Comparison of ENCODE assay signal across 10 cellular contexts in genomic region chr14:69667938-69668336, GRCh38. TPM values are rescaled to one million over a fixed set of nuclear protein-coding genes. Genes with fewer than 3 reads are reported as not detected.
DNase-seq lines count a peak whose midpoint lies in the region; ATAC-seq and TF ChIP-seq lines count a peak whose summit lies in the region.
"Had no signal": no experiment of that assay in that cellular context is flagged by ENCODE, and none has a peak within 500 bp of the region (broad histone marks: within the 10 kb centered on the region; RNA-seq: fewer than 3 reads in every experiment).

No MANE protein-coding gene starts in this region.

- CTCF ChIA-PET in activated naive CD4-positive, alpha-beta T cell treated with anti-CD3 and anti-CD28 coated beads, Interleukin-2, amount 10 ng/mL, durations not matched to agents 7 days and 5 days (lab: Charles Lee) = interaction anchor here (0.6 to 1.6 kb wide), 2 partner anchors 23 to 42 kb away, joined by 3 to 4 read pairs; no protein-coding TSS in a partner anchor

- no peaks in the 10 kb centered on the region for H3K27me3 Mint-ChIP-seq in activated naive CD4-positive, alpha-beta T cell treated with anti-CD3 and anti-CD28 coated beads, Interleukin-2, amount 10 ng/mL, durations not matched to agents 7 days and 5 days
- no peaks in the 10 kb centered on the region for H3K27me3 Mint-ChIP-seq in activated T-helper 1 cell treated with anti-CD3 and anti-CD28 coated beads, Interleukin-12 subunit alpha, Interleukin-12 subunit beta, Interleukin-2, Interleukin-4 antibody, amounts not matched to agents 30 ng/mL and 10 ng/mL and 1 ng/mL, durations not matched to agents 14 hours and 24 hours and 36 hours (ENCODE audit: insufficient read depth)
- no peaks in the 10 kb centered on the region for H3K27me3 Mint-ChIP-seq in type B pancreatic cell

- H3K27ac Mint-ChIP-seq in activated naive CD4-positive, alpha-beta T cell treated with anti-CD3 and anti-CD28 coated beads, Interleukin-2, amount 10 ng/mL, durations not matched to agents 7 days and 5 days = peak overlapping the region; percentile 74
- peak overlapping the region; percentile 82 for H3K27ac Mint-ChIP-seq in activated T-helper 1 cell treated with anti-CD3 and anti-CD28 coated beads, Interleukin-12 subunit alpha, Interleukin-12 subunit beta, Interleukin-2, Interleukin-4 antibody, amounts not matched to agents 30 ng/mL and 10 ng/mL and 1 ng/mL, durations not matched to agents 14 hours and 24 hours and 36 hours
- peak overlapping the region; percentile 9 for H3K27ac Mint-ChIP-seq in type B pancreatic cell

- no peak for TF ChIP-seq CTCF in type B pancreatic cell (conservative IDR thresholded peaks at IDR 0.05)

- ATAC-seq in HG02852 (IDR thresholded peaks at IDR 0.05; ENCODE audit: unreplicated experiment) = peak; percentile 46
- no peak for ATAC-seq in Right ventricle myocardium inferior

- no peak overlapping the region for H3K4me3 Mint-ChIP-seq in activated naive CD4-positive, alpha-beta T cell treated with anti-CD3 and anti-CD28 coated beads, Interleukin-2, amount 10 ng/mL, durations not matched to agents 7 days and 5 days
- H3K4me3 Mint-ChIP-seq in activated T-helper 1 cell treated with anti-CD3 and anti-CD28 coated beads, Interleukin-12 subunit alpha, Interleukin-12 subunit beta, Interleukin-2, Interleukin-4 antibody, amounts not matched to agents 30 ng/mL and 10 ng/mL and 1 ng/mL, durations not matched to agents 14 hours and 24 hours and 36 hours = peak overlapping the region; percentile 64
- H3K4me3 Mint-ChIP-seq in type B pancreatic cell = peak overlapping the region; percentile 1

- no peak for DNase-seq in activated naive CD4-positive, alpha-beta T cell treated with anti-CD3 and anti-CD28 coated beads, Interleukin-2, amount 10 ng/mL, durations not matched to agents 7 days and 5 days
- DNase-seq in activated naive CD4-positive, alpha-beta T cell treated with Interleukin-2 at 50 U/mL for 16 hours = no peak
- no peak for DNase-seq in activated T-helper 1 cell treated with anti-CD3 and anti-CD28 coated beads, Interleukin-12 subunit alpha, Interleukin-12 subunit beta, Interleukin-2, Interleukin-4 antibody, amounts not matched to agents 30 ng/mL and 10 ng/mL and 1 ng/mL, durations not matched to agents 14 hours and 24 hours and 36 hours (ENCODE audit: low spot score)
- no peak for DNase-seq in type B pancreatic cell (ENCODE audit: extremely low spot score, unreplicated experiment)
- DNase-seq in COR-L47 (lab: John Stamatoyannopoulos, UW) = no peak
- DNase-seq in OCI-M2 (lab: John Stamatoyannopoulos, UW; ENCODE audit: unreplicated experiment) = no peak
- DNase-seq in Right ventricle myocardium inferior (ENCODE audit: missing footprints) = no peak
- DNase-seq: esophagus squamous epithelium, NCI-H2171 had no signal

- H3K4me1 Mint-ChIP-seq in activated naive CD4-positive, alpha-beta T cell treated with anti-CD3 and anti-CD28 coated beads, Interleukin-2, amount 10 ng/mL, durations not matched to agents 7 days and 5 days = peaks cover 87% of the 10 kb centered on the region
- peaks cover 96% of the 10 kb centered on the region for H3K4me1 Mint-ChIP-seq in activated T-helper 1 cell treated with anti-CD3 and anti-CD28 coated beads, Interleukin-12 subunit alpha, Interleukin-12 subunit beta, Interleukin-2, Interleukin-4 antibody, amounts not matched to agents 30 ng/mL and 10 ng/mL and 1 ng/mL, durations not matched to agents 14 hours and 24 hours and 36 hours (ENCODE audit: low read depth)
- peaks cover 59% of the 10 kb centered on the region for H3K4me1 Mint-ChIP-seq in type B pancreatic cell (ENCODE audit: unreplicated experiment)

- intact Hi-C loops in activated T-helper 1 cell treated with anti-CD3 and anti-CD28 coated beads, Interleukin-12 subunit alpha, Interleukin-12 subunit beta, Interleukin-2, Interleukin-4 antibody, amounts not matched to agents 30 ng/mL and 10 ng/mL and 1 ng/mL, durations not matched to agents 14 hours and 24 hours and 36 hours (cut with micrococcal nuclease) = loop anchor here (1.0 kb wide), 1 partner anchor 8 kb away; no protein-coding TSS in a partner anchor
- intact Hi-C loops in Right ventricle myocardium inferior (cut with DNase I) = loop anchor here (5.0 to 10.0 kb wide), 2 partner anchors 47 to 56 kb away; partner anchors contain the start of gene SUSD6

- H3K36me3 Mint-ChIP-seq in activated naive CD4-positive, alpha-beta T cell treated with anti-CD3 and anti-CD28 coated beads, Interleukin-2, amount 10 ng/mL, durations not matched to agents 7 days and 5 days = peaks cover 61% of the 10 kb centered on the region
- H3K36me3 Mint-ChIP-seq in activated T-helper 1 cell treated with anti-CD3 and anti-CD28 coated beads, Interleukin-12 subunit alpha, Interleukin-12 subunit beta, Interleukin-2, Interleukin-4 antibody, amounts not matched to agents 30 ng/mL and 10 ng/mL and 1 ng/mL, durations not matched to agents 14 hours and 24 hours and 36 hours (ENCODE audit: low read depth) = peaks cover 57% of the 10 kb centered on the region
- H3K36me3 Mint-ChIP-seq in type B pancreatic cell = peaks cover 18% of the 10 kb centered on the region

- peaks cover 11% of the 10 kb centered on the region for H3K9me3 Mint-ChIP-seq in activated naive CD4-positive, alpha-beta T cell treated with anti-CD3 and anti-CD28 coated beads, Interleukin-2, amount 10 ng/mL, durations not matched to agents 7 days and 5 days
- peaks cover 4% of the 10 kb centered on the region for H3K9me3 Mint-ChIP-seq in activated T-helper 1 cell treated with anti-CD3 and anti-CD28 coated beads, Interleukin-12 subunit alpha, Interleukin-12 subunit beta, Interleukin-2, Interleukin-4 antibody, amounts not matched to agents 30 ng/mL and 10 ng/mL and 1 ng/mL, durations not matched to agents 14 hours and 24 hours and 36 hours
- no peaks in the 10 kb centered on the region for H3K9me3 Mint-ChIP-seq in type B pancreatic cell

RNA-seq across cellular contexts. Expression of gene SUSD6, which starts 56.5 kb away (rescaled TPM):
- total RNA-seq in activated T-helper 1 cell treated with anti-CD3 and anti-CD28 coated beads, Interleukin-12 subunit alpha, Interleukin-12 subunit beta, Interleukin-2, Interleukin-4 antibody, amounts not matched to agents 30 ng/mL and 10 ng/mL and 1 ng/mL, durations not matched to agents 14 hours and 24 hours and 36 hours = 91.3 and 94.3 TPM in 2 replicates
- total RNA-seq in type B pancreatic cell (ENCODE audit: low replicate concordance) = 31.7 and 78.9 TPM in 2 replicates
- total RNA-seq in Right ventricle myocardium inferior = 22.4 TPM

Comparison
In these comparisons a context has a peak if more than half of its experiments do, and no peak if none do; other contexts are left out.
1. H3K27ac Mint-ChIP-seq: peak in every context shown above with its lines; median percentile 82 in activated T-helper 1 cell treated with anti-CD3 and anti-CD28 coated beads, Interleukin-12 subunit alpha, Interleukin-12 subunit beta, Interleukin-2, Interleukin-4 antibody, amounts not matched to agents 30 ng/mL and 10 ng/mL and 1 ng/mL, durations not matched to agents 14 hours and 24 hours and 36 hours; 74 in activated naive CD4-positive, alpha-beta T cell treated with anti-CD3 and anti-CD28 coated beads, Interleukin-2, amount 10 ng/mL, durations not matched to agents 7 days and 5 days; 9 in type B pancreatic cell.